14 cellular contexts compared by ENCODE assay signal in the genomic region with DNA sequence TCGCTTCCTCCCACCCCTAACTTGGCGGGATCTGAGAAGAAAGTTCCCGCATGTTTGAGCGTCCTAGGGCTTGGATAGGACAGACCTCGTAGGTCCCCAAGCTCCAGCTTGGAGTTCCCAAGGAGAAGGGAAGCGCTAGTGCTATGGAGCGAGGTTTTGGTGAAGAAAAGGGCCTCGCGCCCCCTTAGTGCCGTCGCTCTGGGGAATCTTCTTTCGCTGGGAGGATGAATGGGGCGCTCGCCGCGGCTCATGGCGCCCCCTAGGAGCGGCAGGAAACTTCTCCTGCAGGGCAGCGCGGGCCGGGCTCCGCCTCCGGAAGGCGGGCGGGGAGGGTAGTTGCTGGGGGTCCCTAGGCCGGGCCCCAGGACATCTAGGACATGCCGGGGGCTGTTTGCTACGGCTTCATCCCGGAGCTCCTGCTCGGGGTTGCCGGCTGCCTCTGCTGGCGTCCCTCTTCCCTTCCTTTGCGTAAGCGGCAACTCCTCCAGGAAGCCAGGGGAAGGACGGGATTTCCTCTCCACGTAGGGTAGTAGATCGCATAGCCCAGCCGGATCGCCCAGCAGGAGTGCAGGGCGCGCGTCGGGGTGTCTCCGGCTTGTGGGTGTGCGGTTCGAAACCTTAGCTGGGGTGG. TPM values are rescaled to one million over a fixed set of nuclear protein-coding genes. Genes with fewer than 3 reads are reported as not detected.
DNase-seq lines count a peak whose midpoint lies in the region; ATAC-seq and TF ChIP-seq lines count a peak whose summit lies in the region.
"Had no signal": no experiment of that assay in that cellular context is flagged by ENCODE, and none has a peak within 500 bp of the region (broad histone marks: within the 10 kb centered on the region; RNA-seq: fewer than 3 reads in every experiment).

No MANE protein-coding gene starts in this region.

- H2BK120ac ChIP-seq in H9 (ENCODE audit: low read depth, low read length, poor library complexity, severe bottlenecking), result no peak overlapping the region

- no peak overlapping the region for H2BK20ac ChIP-seq in H9 (ENCODE audit: low read depth, low read length, poor library complexity, severe bottlenecking)

- H2BK15ac ChIP-seq in H9 (ENCODE audit: low read depth, low read length), result no peak overlapping the region

- H3K56ac ChIP-seq in H9 (ENCODE audit: insufficient read length, low read depth, low read length), result no peak overlapping the region

- TF ChIP-seq CTCF in AG04449 (IDR thresholded peaks at IDR 0.05; ENCODE audit: insufficient read depth, low read length, missing control alignments), result peak; percentile 68
- TF ChIP-seq CTCF in H9 (conservative IDR thresholded peaks at IDR 0.05), result peak; percentile 88

- no peak overlapping the region for H2BK5ac ChIP-seq in H9 (ENCODE audit: insufficient read length, low read length)

- no peak overlapping the region for H3K23ac ChIP-seq in H9 (ENCODE audit: insufficient read length, low read depth, low read length)

- POLR2A ChIA-PET in AG04449 (lab: Yijun Ruan, JAX), result no interaction called here

- no peak overlapping the region for H3T11ph ChIP-seq in H9 (ENCODE audit: low read length)

- H3K27ac ChIP-seq in H9 (ENCODE audit: insufficient read length, low read depth, low read length), result no peak overlapping the region
- no peak overlapping the region for H3K27ac ChIP-seq in ectodermal cell (ENCODE audit: insufficient read depth, low read depth, low read length, poor library complexity, severe bottlenecking)
- H3K27ac ChIP-seq in mesodermal cell (ENCODE audit: low read depth, low read length, severe bottlenecking), result no peak overlapping the region
- H3K27ac ChIP-seq: HL-60 had no signal

- no peak overlapping the region for H4K8ac ChIP-seq in H9 (replicated peaks; ENCODE audit: insufficient read length, low read depth, low read length)

- no peak overlapping the region for H3K4ac ChIP-seq in H9 (ENCODE audit: low read depth, low read length)

- H3K27me3 Mint-ChIP-seq in H9 (ENCODE audit: low read depth), result peaks cover 94% of the 10 kb centered on the region

- peak overlapping the region; percentile 75 for H3K4me2 ChIP-seq in H9 (ENCODE audit: insufficient read depth, insufficient read length, low read length)

- ATAC-seq in GM18873 (IDR thresholded peaks at IDR 0.05; ENCODE audit: low FRiP score, unreplicated experiment) (no peak), HG02623 (IDR thresholded peaks at IDR 0.05; ENCODE audit: unreplicated experiment) (no peak)

- H3K27ac Mint-ChIP-seq in H9, result no peak overlapping the region
- H3K27ac Mint-ChIP-seq: activated CD4-positive, alpha-beta memory T cell treated with anti-CD3 and anti-CD28 coated beads for 36 hours had no signal

- WGBS in H9 (ENCODE audit: extremely low coverage, insufficient read length, low lambda C conversion rate), result no CpG with 5 or more reads among the region's 46 CpGs
- 0 to 1% methylated on average over 46 of the region's 46 CpGs for WGBS in ectodermal cell, 2 experiments
- 0 to 1% methylated on average over 33 to 37 of the region's 46 CpGs for WGBS in mesodermal cell (ENCODE audit: insufficient coverage in 2 of 2), 2 experiments

- peaks cover 31% of the 10 kb centered on the region for H3K23me2 ChIP-seq in H9 (ENCODE audit: insufficient read length, low read depth, low read length, poor library complexity, severe bottlenecking)

- H3K9me3 Mint-ChIP-seq in H9, result peaks cover 0 to 7% of the 10 kb centered on the region in 2 experiments; a peak in 2 of 5 replicates
- H3K9me3 Mint-ChIP-seq: activated CD4-positive, alpha-beta memory T cell treated with anti-CD3 and anti-CD28 coated beads for 36 hours had no signal

- no peak overlapping the region for H4K91ac ChIP-seq in H9 (ENCODE audit: insufficient read length, low read depth, low read length)

- no peak overlapping the region for H2BK12ac ChIP-seq in H9 (ENCODE audit: insufficient read length, low read depth, low read length)

- H2AFZ ChIP-seq in H9 (ENCODE audit: low read length), result no peak overlapping the region

- CTCF ChIA-PET in AG04449 (lab: Yijun Ruan, JAX), result interaction anchor here (0.6 to 6.3 kb wide), 16 partner anchors 9 to 159 kb away, joined by 3 to 40 read pairs (median 3); no protein-coding TSS in a partner anchor

- H3K9ac ChIP-seq in H9 (ENCODE audit: extremely low read depth, insufficient read length, low read length), result no peak overlapping the region

- H3K27me3 ChIP-seq in H9 (ENCODE audit: insufficient read depth, low read length) (peaks cover 71% of the 10 kb centered on the region), ectodermal cell (ENCODE audit: control insufficient read depth, insufficient read depth, low read length, poor library complexity, severe bottlenecking) (peaks cover 85% of the 10 kb centered on the region)

- no peaks in the 10 kb centered on the region for H4K20me1 ChIP-seq in H9 (ENCODE audit: control insufficient read depth, insufficient read depth, insufficient read length)

- H3K36me3 Mint-ChIP-seq in H9 (ENCODE audit: insufficient read depth in 1 of 3, low read depth in 3 of 3), result no peaks in the 10 kb centered on the region
- H3K36me3 Mint-ChIP-seq: activated CD4-positive, alpha-beta memory T cell treated with anti-CD3 and anti-CD28 coated beads for 36 hours had no signal

- no peak overlapping the region for H3K18ac ChIP-seq in H9 (ENCODE audit: insufficient read length, low read depth, low read length)

- H3K4me1 Mint-ChIP-seq in H9, result peaks cover 20 to 41% of the 10 kb centered on the region in 2 experiments

- H3K36me3 ChIP-seq in ectodermal cell (ENCODE audit: control insufficient read depth, insufficient read depth, low read length), result no peaks in the 10 kb centered on the region
- H3K36me3 ChIP-seq in mesodermal cell (ENCODE audit: control insufficient read depth, insufficient read depth, low read length), result no peaks in the 10 kb centered on the region

- H3K4me3 Mint-ChIP-seq in H9, result peak overlapping the region; percentile 80 to 88
- H3K4me3 Mint-ChIP-seq: activated CD4-positive, alpha-beta memory T cell treated with anti-CD3 and anti-CD28 coated beads for 36 hours had no signal

- H3K79me2 ChIP-seq in H9 (ENCODE audit: insufficient read depth, low read length), result no peaks in the 10 kb centered on the region

- no peak overlapping the region for H2AK5ac ChIP-seq in H9 (ENCODE audit: insufficient read length, low read length)

- H3K4me3 ChIP-seq in AG04449 (ENCODE audit: low read depth, low read length) (peak overlapping the region; percentile 66), ectodermal cell (ENCODE audit: insufficient read depth, low read depth, low read length) (peak overlapping the region; percentile 67), mesodermal cell (ENCODE audit: extremely low read depth, insufficient read depth, low read length, poor library complexity, severe bottlenecking) (peak overlapping the region; percentile 41)

- no peak for DNase-seq in AG04449 (ENCODE audit: low read depth, low spot score)
- DNase-seq in H9, result peak; percentile 80
- DNase-seq in OCI-M2 (lab: John Stamatoyannopoulos, UW; ENCODE audit: unreplicated experiment), result no peak
- no peak for DNase-seq in COLO829 (ENCODE audit: low spot score)
- DNase-seq: activated CD4-positive, alpha-beta memory T cell treated with anti-CD3 and anti-CD28 coated beads for 36 hours; amygdala; NCI-H2029 had no signal

- H3K79me1 ChIP-seq in H9 (ENCODE audit: insufficient read depth, low read depth, low read length, poor library complexity, severe bottlenecking), result no peaks in the 10 kb centered on the region

- H3K4me1 ChIP-seq in H9 (ENCODE audit: insufficient read depth, low read length) (no peaks in the 10 kb centered on the region), ectodermal cell (ENCODE audit: control insufficient read depth, insufficient read depth, low read length) (no peaks in the 10 kb centered on the region), mesodermal cell (ENCODE audit: control insufficient read depth, insufficient read depth, low read length, poor library complexity, severe bottlenecking) (peaks cover 15% of the 10 kb centered on the region)

- H3K14ac ChIP-seq in H9 (ENCODE audit: insufficient read depth, low read length), result no peak overlapping the region; the same call in 1 of the 2 replicates

- no peak overlapping the region for H4K5ac ChIP-seq in H9 (ENCODE audit: insufficient read length, low read depth, low read length)

- no peaks in the 10 kb centered on the region for H3K9me3 ChIP-seq in H9 (ENCODE audit: control insufficient read depth, low read depth, low read length)
- no peaks in the 10 kb centered on the region for H3K9me3 ChIP-seq in ectodermal cell (ENCODE audit: control insufficient read depth, low read length)
- no peaks in the 10 kb centered on the region for H3K9me3 ChIP-seq in mesodermal cell (ENCODE audit: control insufficient read depth, low read length)

RNA-seq across cellular contexts. Expression of gene SKOR2, which starts 11.9 kb away (rescaled TPM):
- 0.18 and 0.24 TPM in 2 replicates for total RNA-seq in H9 (2021)
- not detected for polyA plus RNA-seq in ectodermal cell (2013, experiment 1 of 4)
- polyA plus RNA-seq in ectodermal cell (2013, experiment 2 of 4), result 0.07 TPM
- 0.21 TPM for polyA plus RNA-seq in ectodermal cell (2013, experiment 3 of 4)
- polyA plus RNA-seq in ectodermal cell (2013, experiment 4 of 4), result 0.08 TPM
- not detected for polyA plus RNA-seq in mesodermal cell (2013, experiment 1 of 2)
- not detected for polyA plus RNA-seq in mesodermal cell (2013, experiment 2 of 2)
- total RNA-seq: activated CD4-positive, alpha-beta memory T cell treated with anti-CD3 and anti-CD28 coated beads for 36 hours; H4; SK-MEL-5 had no signal
